ENCODE assay signal across 31 cellular contexts in the genomic region with DNA sequence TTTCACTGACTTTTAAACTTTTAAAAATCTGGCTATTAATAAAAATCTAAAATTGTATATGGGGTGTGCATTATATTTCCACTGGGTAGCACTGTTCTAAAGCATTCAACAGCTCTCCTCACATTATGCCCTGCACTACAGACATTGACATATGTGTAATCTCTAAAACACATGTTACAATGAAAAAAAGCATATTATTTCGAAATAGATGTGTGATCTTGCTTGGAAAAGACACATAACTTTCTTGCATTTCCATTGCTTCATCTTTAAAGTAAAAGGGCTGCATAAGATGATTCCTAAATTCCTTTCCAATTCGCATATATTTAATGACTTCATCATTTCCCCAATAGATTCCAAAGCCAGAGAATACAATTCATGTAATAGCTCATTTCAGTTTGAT.
"Had no signal": no experiment of that assay in that cellular context is flagged by ENCODE, and none has a peak within 500 bp of the region (broad histone marks: within the 10 kb centered on the region; RNA-seq: fewer than 3 reads in every experiment).

No MANE protein-coding gene starts in this region.

- H3K4me1 ChIP-seq: adrenal gland, body of pancreas, breast epithelium, SJSA1 had no signal

- H3K4me1 Mint-ChIP-seq: activated CD4-positive, alpha-beta T cell treated with anti-CD3 and anti-CD28 coated beads, Interleukin-2, amount 10 ng/mL, durations not matched to agents 7 days and 5 days; activated naive CD4-positive, alpha-beta T cell treated with anti-CD3 and anti-CD28 coated beads, Interleukin-2, amount 50 U/mL, for 24 hours; activated naive CD8-positive, alpha-beta T cell treated with anti-CD3 and anti-CD28 coated beads, Interleukin-2, amount 10 ng/mL, durations not matched to agents 7 days and 5 days had no signal

- H3K27ac Mint-ChIP-seq: activated CD4-positive, alpha-beta T cell treated with anti-CD3 and anti-CD28 coated beads, Interleukin-2, amount 10 ng/mL, durations not matched to agents 7 days and 5 days; activated CD8-positive, alpha-beta T cell treated with anti-CD3 and anti-CD28 coated beads, Interleukin-2, amount 10 ng/mL, durations not matched to agents 7 days and 5 days; activated naive CD4-positive, alpha-beta T cell treated with anti-CD3 and anti-CD28 coated beads, Interleukin-2, amount 50 U/mL, for 24 hours; activated naive CD8-positive, alpha-beta T cell treated with anti-CD3 and anti-CD28 coated beads, Interleukin-2, amount 10 ng/mL, durations not matched to agents 7 days and 5 days; activated T-cell treated with anti-CD3 and anti-CD28 coated beads, Interleukin-2, amount 50 U/mL, for 24 hours; activated T-helper 2 cell treated with anti-CD3 and anti-CD28 coated beads, Interferon-gamma antibody, Interleukin-2, Interleukin-4, amounts not matched to agents 10 μg/mL and 5 μg/mL and 100 μg/mL, durations not matched to agents 14 hours and 24 hours and 36 hours; T-helper 1 cell treated with Interleukin-12 subunit alpha and Interleukin-12 subunit beta and Interleukin-4 antibody, amounts not matched to agents 30 μg/mL and 1 μg/mL, for 36 hours; T-helper 2 cell treated with Interferon-gamma antibody and Interleukin-4, amounts not matched to agents 5 μg/mL and 100 μg/mL, for 36 hours had no signal

- H3K4me2 ChIP-seq: SK-N-SH had no signal

- H3K27ac ChIP-seq: adrenal gland, body of pancreas, breast epithelium, Peyer's patch, SJSA1 had no signal

- H3K36me3 ChIP-seq: adrenal gland, breast epithelium, Peyer's patch, SJSA1 had no signal

- DNase-seq: activated CD4-positive, alpha-beta T cell treated with anti-CD3 and anti-CD28 coated beads, Interleukin-2, amount 10 ng/mL, durations not matched to agents 7 days and 5 days; activated CD4-positive, alpha-beta T cell treated with anti-CD3 and anti-CD28 coated beads, Interleukin-2, amount 50 U/mL, for 48 hours; activated CD8-positive, alpha-beta T cell treated with anti-CD3 and anti-CD28 coated beads, Interleukin-2, amount 10 ng/mL, durations not matched to agents 7 days and 5 days; activated gamma-delta T cell; activated naive CD4-positive, alpha-beta T cell treated with Interleukin-2 at 50 U/mL for 16 hours; activated naive CD8-positive, alpha-beta T cell treated with anti-CD3 and anti-CD28 coated beads, Interleukin-2, amount 10 ng/mL, durations not matched to agents 7 days and 5 days; activated T-cell treated with anti-CD3 and anti-CD28 coated beads, Interleukin-2, amount 50 U/mL, for 24 hours; adrenal gland; body of pancreas; NCI-H1105; NCI-H1417 treated with DMSO at 0.1 percent for 48 hours; NCI-H187 treated with DMSO at 0.1 percent for 48 hours; NCI-H2081; NCI-H510A; NCI-H526; NCI-H748 treated with DMSO at 0.1 percent for 48 hours; NK-92 treated with Interleukin-12 subunit alpha and Interleukin-12 subunit beta, amount 100 ng/mL, for 24 hours; PC-3; Peyer's patch; RPMI8226; SHP77 treated with DMSO at 0.1 percent for 48 hours; SK-N-SH had no signal

- ATAC-seq: activated CD8-positive, alpha-beta T cell treated with anti-CD3 and anti-CD28 coated beads, Interleukin-2, amount 10 ng/mL, durations not matched to agents 7 days and 5 days; body of pancreas; K562; PC-3 had no signal

- H3K4me3 ChIP-seq: adrenal gland, body of pancreas, breast epithelium, K562, Peyer's patch, SJSA1 had no signal

- H3K27me3 ChIP-seq: adrenal gland, body of pancreas, breast epithelium, Peyer's patch, SJSA1 had no signal

- H3K4me3 Mint-ChIP-seq: activated CD4-positive, alpha-beta T cell treated with anti-CD3 and anti-CD28 coated beads, Interleukin-2, amount 10 ng/mL, durations not matched to agents 7 days and 5 days; activated CD8-positive, alpha-beta T cell treated with anti-CD3 and anti-CD28 coated beads, Interleukin-2, amount 10 ng/mL, durations not matched to agents 7 days and 5 days; activated naive CD4-positive, alpha-beta T cell treated with anti-CD3 and anti-CD28 coated beads, Interleukin-2, amount 50 U/mL, for 24 hours; activated naive CD8-positive, alpha-beta T cell treated with anti-CD3 and anti-CD28 coated beads, Interleukin-2, amount 10 ng/mL, durations not matched to agents 7 days and 5 days; activated T-cell treated with anti-CD3 and anti-CD28 coated beads, Interleukin-2, amount 50 U/mL, for 24 hours; T-helper 1 cell treated with Interleukin-12 subunit alpha and Interleukin-12 subunit beta and Interleukin-4 antibody, amounts not matched to agents 30 μg/mL and 1 μg/mL, for 36 hours; T-helper 2 cell treated with Interferon-gamma antibody and Interleukin-4, amounts not matched to agents 5 μg/mL and 100 μg/mL, for 36 hours had no signal

- H3K9ac ChIP-seq: SK-N-SH had no signal

- H3K9me3 Mint-ChIP-seq: activated CD4-positive, alpha-beta T cell treated with anti-CD3 and anti-CD28 coated beads, Interleukin-2, amount 10 ng/mL, durations not matched to agents 7 days and 5 days; activated naive CD4-positive, alpha-beta T cell treated with anti-CD3 and anti-CD28 coated beads, Interleukin-2, amount 50 U/mL, for 24 hours; activated naive CD8-positive, alpha-beta T cell treated with anti-CD3 and anti-CD28 coated beads, Interleukin-2, amount 10 ng/mL, durations not matched to agents 7 days and 5 days; activated T-cell treated with anti-CD3 and anti-CD28 coated beads, Interleukin-2, amount 50 U/mL, for 24 hours; activated T-helper 2 cell treated with anti-CD3 and anti-CD28 coated beads, Interferon-gamma antibody, Interleukin-2, Interleukin-4, amounts not matched to agents 10 μg/mL and 5 μg/mL and 100 μg/mL, durations not matched to agents 14 hours and 24 hours and 36 hours; T-helper 1 cell treated with Interleukin-12 subunit alpha and Interleukin-12 subunit beta and Interleukin-4 antibody, amounts not matched to agents 30 μg/mL and 1 μg/mL, for 36 hours; T-helper 2 cell treated with Interferon-gamma antibody and Interleukin-4, amounts not matched to agents 5 μg/mL and 100 μg/mL, for 36 hours had no signal

- H3K9me3 ChIP-seq: adrenal gland, body of pancreas, breast epithelium, Peyer's patch, SJSA1, SK-N-SH had no signal

- FAIRE-seq: astrocyte, K562, TTC549 had no signal

- H3K36me3 Mint-ChIP-seq: activated naive CD4-positive, alpha-beta T cell treated with anti-CD3 and anti-CD28 coated beads, Interleukin-2, amount 50 U/mL, for 24 hours; activated naive CD8-positive, alpha-beta T cell treated with anti-CD3 and anti-CD28 coated beads, Interleukin-2, amount 10 ng/mL, durations not matched to agents 7 days and 5 days had no signal
